18 cellular contexts compared by ENCODE assay signal in genomic region chr11:120819437-120819836, GRCh38.
"Had no signal": no experiment of that assay in that cellular context is flagged by ENCODE, and none has a peak within 500 bp of the region (broad histone marks: within the 10 kb centered on the region; RNA-seq: fewer than 3 reads in every experiment).

No MANE protein-coding gene starts in this region.

- ATAC-seq: Panc1 had no signal

- H3K4me2 ChIP-seq: SK-N-SH had no signal

- H3K27ac ChIP-seq: RWPE1 had no signal

- H3K36me3 ChIP-seq: MG63 had no signal

- DNase-seq: IMR-90, Karpas-422, KG1, MG63, NCI-H1092, NCI-H1417 treated with DMSO at 0.1 percent for 48 hours, NCI-H146, NCI-H1694 treated with DMSO at 0.1 percent for 48 hours, NCI-H1930, NCI-H2107, NCI-H2227 treated with DMSO at 0.1 percent for 48 hours, NCI-H510A, NCI-H524 treated with DMSO at 0.1 percent for 48 hours, NCI-H774, SHP77, SK-N-SH had no signal

- H3K27me3 ChIP-seq: MG63 had no signal

- H3K9me3 ChIP-seq: MG63, SK-N-SH had no signal

- H3K4me3 ChIP-seq: MG63 had no signal

- H3K9ac ChIP-seq: SK-N-SH had no signal
